ENCODE assay signal across 9 cellular contexts in genomic region chr9:134778841-134779411, GRCh38.
DNase-seq lines count a peak whose midpoint lies in the region; ATAC-seq lines count a peak whose summit lies in the region.
"Had no signal": no experiment of that assay in that cellular context is flagged by ENCODE, and none has a peak within 500 bp of the region (broad histone marks: within the 10 kb centered on the region; RNA-seq: fewer than 3 reads in every experiment).

No MANE protein-coding gene starts in this region.

- H3K27me3 ChIP-seq in mesenchymal stem cell (ENCODE audit: control insufficient read depth in 1 of 2, insufficient read depth in 1 of 2, low read length in 2 of 2) = no peaks in the 10 kb centered on the region

- peaks cover 84 to 94% of the 10 kb centered on the region in 2 experiments for H3K36me3 ChIP-seq in mesenchymal stem cell (ENCODE audit: control insufficient read depth in 1 of 2, insufficient read depth in 2 of 2, low read depth in 1 of 2, low read length in 2 of 2)

- no peak overlapping the region for H2AK5ac ChIP-seq in mesenchymal stem cell (ENCODE audit: low read length, severe bottlenecking)

- DNase-seq in ELF-1 (ENCODE audit: low read depth, low spot score) = peak; percentile 92
- peak; percentile 37 for DNase-seq in NCI-H226
- DNase-seq in dedifferentiated amniotic fluid mesenchymal stem cell (ENCODE audit: extremely low spot score) = peak; percentile 20
- peak; percentile 66 for DNase-seq in mesenchymal stem cell
- no peak for DNase-seq in activated CD4-positive, CD25-positive, alpha-beta regulatory T cell (lab: John Stamatoyannopoulos, UW)

- H3K14ac ChIP-seq in mesenchymal stem cell (ENCODE audit: low read length in 2 of 2) = no peak overlapping the region

- ATAC-seq in GM18511 (IDR thresholded peaks at IDR 0.05; ENCODE audit: unreplicated experiment) (no peak), GM21825 (IDR thresholded peaks at IDR 0.05; ENCODE audit: unreplicated experiment) (no peak), GM21786 (IDR thresholded peaks at IDR 0.05; ENCODE audit: unreplicated experiment) (no peak)

- no peak overlapping the region for H3K18ac ChIP-seq in mesenchymal stem cell (ENCODE audit: low read depth in 1 of 2, low read length in 2 of 2)

- H2AFZ ChIP-seq in mesenchymal stem cell (ENCODE audit: low read depth, low read length) = no peak overlapping the region

- no peak overlapping the region for H2BK12ac ChIP-seq in mesenchymal stem cell (ENCODE audit: low read length in 2 of 2)

- no peak overlapping the region for H4K8ac ChIP-seq in mesenchymal stem cell (ENCODE audit: low read length)

- H2BK120ac ChIP-seq in mesenchymal stem cell (ENCODE audit: low read depth, low read length) = no peak overlapping the region

- no peak overlapping the region for H3K27ac ChIP-seq in mesenchymal stem cell (ENCODE audit: low read length, poor library complexity, severe bottlenecking)
- H3K27ac ChIP-seq: SK-N-MC had no signal

- no peak overlapping the region for H4K91ac ChIP-seq in mesenchymal stem cell (ENCODE audit: low read length)

- no peak overlapping the region for H2BK15ac ChIP-seq in mesenchymal stem cell (ENCODE audit: low read depth, poor library complexity, severe bottlenecking)

- no peak overlapping the region for H3K4ac ChIP-seq in mesenchymal stem cell (ENCODE audit: low read depth in 1 of 2, low read length in 2 of 2)

- H3K23ac ChIP-seq in mesenchymal stem cell (ENCODE audit: low read length in 2 of 2) = no peak overlapping the region

- H3K4me1 ChIP-seq in mesenchymal stem cell (ENCODE audit: control insufficient read depth, insufficient read depth, low read depth, low read length) = peaks cover 44% of the 10 kb centered on the region

- H3K4me2 ChIP-seq in mesenchymal stem cell (ENCODE audit: low read length, poor library complexity, severe bottlenecking) = no peak overlapping the region

- 76% methylated on average over 14 of the region's 17 CpGs for WGBS in mesenchymal stem cell

- no peak overlapping the region for H3K9ac ChIP-seq in mesenchymal stem cell (ENCODE audit: low read length)

- H3K9me3 ChIP-seq in mesenchymal stem cell (ENCODE audit: control insufficient read depth, low read length) = no peaks in the 10 kb centered on the region

- H3K4me3 ChIP-seq in mesenchymal stem cell (ENCODE audit: insufficient read depth in 1 of 2, low read depth in 1 of 2, low read length in 2 of 2) = no peak overlapping the region
- H3K4me3 ChIP-seq: SK-N-MC had no signal

- peaks cover 7% of the 10 kb centered on the region for H3K79me1 ChIP-seq in mesenchymal stem cell (replicated peaks; ENCODE audit: low read length, poor library complexity, severe bottlenecking)

- no peak overlapping the region for H2BK5ac ChIP-seq in mesenchymal stem cell (ENCODE audit: low read depth, low read length, poor library complexity, severe bottlenecking)

Comparison
In these comparisons a context has a peak if more than half of its experiments do, and no peak if none do; other contexts are left out.
1. DNase-seq: peak in ELF-1 (single experiment), NCI-H226 (single experiment), dedifferentiated amniotic fluid mesenchymal stem cell (single experiment) and mesenchymal stem cell (single experiment); none in activated CD4-positive, CD25-positive, alpha-beta regulatory T cell (0 of 4).